20 cellular contexts compared by ENCODE assay signal in genomic region chr3:196735751-196736150, GRCh38. TPM values are rescaled to one million over a fixed set of nuclear protein-coding genes. Genes with fewer than 3 reads are reported as not detected.
DNase-seq lines count a peak whose midpoint lies in the region; ATAC-seq, FAIRE-seq and TF ChIP-seq lines count a peak whose summit lies in the region.
"Had no signal": no experiment of that assay in that cellular context is flagged by ENCODE, and none has a peak within 500 bp of the region (broad histone marks: within the 10 kb centered on the region; RNA-seq: fewer than 3 reads in every experiment).

No MANE protein-coding gene starts in this region.

- H3K36me3 ChIP-seq in HepG2 (replicated peaks in 1 of 2; ENCODE audit: control insufficient read depth in 1 of 2, insufficient read depth in 2 of 2, low read length in 2 of 2) (peaks cover 0 to 2% of the 10 kb centered on the region in 2 experiments; a peak in 1 of 5 replicates), right lobe of liver (no peaks in the 10 kb centered on the region), SJSA1 (peaks cover 8% of the 10 kb centered on the region)

- TF ChIP-seq RAD21 in HepG2 (CRISPR knock-in tag; IDR thresholded peaks at IDR 0.05), result no peak

- H3K4me2 ChIP-seq in HepG2 (ENCODE audit: low read depth, low read length), result no peak overlapping the region
- H3K4me2 ChIP-seq: SK-N-SH had no signal

- POLR2A ChIA-PET in HepG2 (lab: Yijun Ruan, JAX), result no interaction called here

- 94% methylated on average over 3 of the region's 3 CpGs for WGBS in HepG2 (ENCODE audit: low lambda C conversion rate)
- 80% methylated on average over 3 of the region's 3 CpGs for WGBS in right lobe of liver (ENCODE audit: insufficient coverage, low coverage, low lambda C conversion rate, missing lambda C conversion rate)

- H3K27ac ChIP-seq in HepG2 (ENCODE audit: extremely low read length, insufficient read depth, low read length) (no peak overlapping the region), right lobe of liver (no peak overlapping the region), SJSA1 (peak overlapping the region; percentile 51)
- H3K27ac ChIP-seq: C4-2B had no signal

- H4K20me1 ChIP-seq in HepG2 (ENCODE audit: insufficient read depth, low read length), result no peaks in the 10 kb centered on the region

- no peak overlapping the region for H3K9ac ChIP-seq in HepG2 (ENCODE audit: insufficient read depth, low read depth, low read length)
- H3K9ac ChIP-seq: SK-N-SH had no signal

- H3K27me3 ChIP-seq in HepG2 (ENCODE audit: control insufficient read depth in 1 of 2, insufficient read depth in 2 of 2, low read length in 2 of 2) (no peaks in the 10 kb centered on the region; a peak in 1 of 5 replicates), right lobe of liver (no peaks in the 10 kb centered on the region), SJSA1 (replicated peaks) (no peaks in the 10 kb centered on the region)

- peaks cover 9% of the 10 kb centered on the region for H3K79me2 ChIP-seq in HepG2 (ENCODE audit: insufficient read depth, low read length)

- H3K9me3 ChIP-seq in HepG2 (ENCODE audit: low read length), result no peaks in the 10 kb centered on the region
- no peaks in the 10 kb centered on the region for H3K9me3 ChIP-seq in right lobe of liver
- no peaks in the 10 kb centered on the region for H3K9me3 ChIP-seq in SJSA1 (replicated peaks)
- H3K9me3 ChIP-seq: Caco-2 had no signal

- TF ChIP-seq EP300 in HepG2 (IDR thresholded peaks at IDR 0.05; ENCODE audit: low read depth in 2 of 2, low read length in 2 of 2) (no peak), HepG2 (CRISPR knock-in tag; IDR thresholded peaks at IDR 0.05; ENCODE audit: borderline replicate concordance) (no peak)

- CTCF ChIA-PET in HepG2 (lab: Yijun Ruan, JAX; ENCODE audit: low intra/inter-chr PET ratio, low total read pairs), result no interaction called here

- FAIRE-seq in HepG2 (lab: Jason Lieb, UNC), result no peak

- H3K4me3 ChIP-seq in HepG2 (replicated peaks in 1 of 3; ENCODE audit: insufficient read depth in 1 of 3, low read depth in 2 of 3, low read length in 3 of 3), result no peak overlapping the region
- no peak overlapping the region for H3K4me3 ChIP-seq in right lobe of liver
- no peak overlapping the region for H3K4me3 ChIP-seq in SJSA1
- H3K4me3 ChIP-seq in fibroblast of villous mesenchyme (ENCODE audit: low read depth, low read length), result no peak overlapping the region

- TF ChIP-seq CTCF in HepG2 (CRISPR knock-in tag; IDR thresholded peaks at IDR 0.05), result no peak
- no peak for TF ChIP-seq CTCF in right lobe of liver (IDR thresholded peaks at IDR 0.05)
- TF ChIP-seq CTCF in fibroblast of villous mesenchyme (IDR thresholded peaks at IDR 0.05; ENCODE audit: insufficient read depth, low read depth, low read length), result no peak

- no peak overlapping the region for H2AFZ ChIP-seq in HepG2 (ENCODE audit: low read length)

- no peak for DNase-seq in HepG2 (ENCODE audit: low spot score)
- no peak for DNase-seq in right lobe of liver
- DNase-seq in SJSA1 (ENCODE audit: low read depth in 1 of 2, low spot score in 2 of 2), result peak in 1 of 2 experiments; percentile 73
- DNase-seq in fibroblast of villous mesenchyme (ENCODE audit: low read depth), result peak; percentile 42
- no peak for DNase-seq in NCI-H2081 treated with DMSO at 0.1 percent for 48 hours (lab: John Stamatoyannopoulos, UW)
- DNase-seq in middle frontal gyrus (ENCODE audit: extremely low spot score, low spot score), result no peak
- DNase-seq in SHP77 (lab: John Stamatoyannopoulos, UW), result no peak
- no peak for DNase-seq in NK-92 treated with Interleukin-12 subunit alpha and Interleukin-12 subunit beta, amount 100 ng/mL, for 24 hours (lab: John Stamatoyannopoulos, UW)
- DNase-seq: 8988T, Caco-2, KBM-7, NCI-H1048, NCI-H1436 treated with DMSO at 0.1 percent for 48 hours, NCI-H2029 treated with DMSO at 0.1 percent for 48 hours, NCI-H510A treated with DMSO at 0.1 percent for 48 hours, SK-N-SH, T-cell had no signal

- ATAC-seq in HepG2 (no peak), right lobe of liver (no peak)
- ATAC-seq: HCT116, Panc1, T-cell had no signal

- H3K4me1 ChIP-seq in HepG2 (ENCODE audit: insufficient read depth, low read length) (peaks cover 37% of the 10 kb centered on the region), right lobe of liver (no peaks in the 10 kb centered on the region), SJSA1 (replicated peaks) (peaks cover 9% of the 10 kb centered on the region)
- H3K4me1 ChIP-seq: Caco-2 had no signal

- BruUV-seq in HepG2 (replicated peaks; lab: Mats Ljungman, UMichigan), result no TSS peak

- no peak for TF ChIP-seq POLR2A in HepG2 (IDR thresholded peaks at IDR 0.05; ENCODE audit: insufficient read depth in 1 of 2, low read depth in 2 of 2, low read length in 2 of 2)
- TF ChIP-seq POLR2A in right lobe of liver (IDR thresholded peaks at IDR 0.05), result no peak

- intact Hi-C loops in HepG2 (cut with micrococcal nuclease; ENCODE audit: unreplicated experiment) (no loop called here), right lobe of liver (cut with DNase I) (no loop called here)

- in situ Hi-C loops in HepG2 (cut with HindIII; ENCODE audit: extremely low pct_ligation_motif_present, low pct_unique_long_range_greater_than_20kb), result no loop called here

RNA-seq across cellular contexts. Expression of gene PAK2, which starts 3.9 kb away (rescaled TPM):
- total RNA-seq in HepG2 (2016; rRNA removed; fragmentation: Illumina TruSeq; extraction: Trizol) (24.7 and 52.5 TPM in 2 replicates), right lobe of liver (10 to 100 TPM; 35.7 to 59.6 (median 42.0) TPM), fibroblast of villous mesenchyme (34.5 and 57.0 TPM in 2 replicates)
- total RNA-seq in HepG2 (2016; cell fraction: cytosol; rRNA removed; fragmentation: Illumina TruSeq; extraction: Trizol; ENCODE audit: low read depth), result 29.7 and 29.8 TPM in 2 replicates
- total RNA-seq in HepG2 (2016; cell fraction: insoluble cytoplasmic fraction; rRNA removed; fragmentation: Illumina TruSeq; extraction: Trizol), result 25.8 and 50.8 TPM in 2 replicates
- 26.7 and 27.3 TPM in 2 replicates for total RNA-seq in HepG2 (2016; cell fraction: membrane; rRNA removed; fragmentation: Illumina TruSeq; extraction: Trizol)
- 21.3 and 28.8 TPM in 2 replicates for total RNA-seq in HepG2 (2016; cell fraction: nucleus; rRNA removed; fragmentation: Illumina TruSeq; extraction: Trizol)
- polyA plus RNA-seq in HepG2 (2011; rRNA removed), result 20.7 and 23.0 TPM in 2 replicates
- polyA plus RNA-seq in HepG2 (2011; cell fraction: cytosol; rRNA removed), result 17.8 and 24.1 TPM in 2 replicates
- 6.9 and 11.2 TPM in 2 replicates for polyA plus RNA-seq in HepG2 (2011; cell fraction: nucleus; rRNA removed)
- polyA plus RNA-seq in HepG2 (2012), result 46.1 and 48.3 TPM in 2 replicates
- polyA plus RNA-seq in HepG2 (2016; cell fraction: cytosol; fragmentation: Illumina TruSeq; extraction: Trizol; ENCODE audit: low read depth), result 3.5 TPM in 2 replicates
- polyA plus RNA-seq in HepG2 (2016; cell fraction: insoluble cytoplasmic fraction; fragmentation: Illumina TruSeq; extraction: Trizol; ENCODE audit: low read depth), result 52.9 and 62.1 TPM in 2 replicates
- 13.7 and 14.3 TPM in 2 replicates for polyA plus RNA-seq in HepG2 (2016; cell fraction: membrane; fragmentation: Illumina TruSeq; extraction: Trizol; ENCODE audit: low read depth)
- 27.3 and 28.5 TPM in 2 replicates for polyA plus RNA-seq in HepG2 (2016; cell fraction: nucleus; fragmentation: Illumina TruSeq; extraction: Trizol; ENCODE audit: insufficient read depth, low read depth)
- polyA minus RNA-seq in HepG2 (2011; rRNA and poly(A)+ RNA removed; ENCODE audit: low replicate concordance), result 53.5 and 73.4 TPM in 2 replicates
- polyA minus RNA-seq in HepG2 (2011; cell fraction: cytosol; rRNA and poly(A)+ RNA removed), result 63.8 and 71.2 TPM in 2 replicates
- polyA minus RNA-seq in HepG2 (2011; cell fraction: nucleus; rRNA and poly(A)+ RNA removed), result 23.6 and 36.4 TPM in 2 replicates
- total RNA-seq in SJSA1 (2014; rRNA removed; shearing (Covaris generic)), result 19.5 and 22.4 TPM in 2 replicates

RNA-seq across cellular contexts. Expression of gene PIGX, which starts 23.6 kb away (rescaled TPM):
- total RNA-seq in HepG2 (2016; rRNA removed; fragmentation: Illumina TruSeq; extraction: Trizol) (19.2 and 21.3 TPM in 2 replicates), right lobe of liver (10 to 100 TPM in 2 of 6 experiments, 1 to 10 TPM in 4; 6.4 to 17.0 (median 7.2) TPM), fibroblast of villous mesenchyme (18.0 and 31.1 TPM in 2 replicates)
- 14.5 and 16.7 TPM in 2 replicates for total RNA-seq in HepG2 (2016; cell fraction: cytosol; rRNA removed; fragmentation: Illumina TruSeq; extraction: Trizol; ENCODE audit: low read depth)
- total RNA-seq in HepG2 (2016; cell fraction: insoluble cytoplasmic fraction; rRNA removed; fragmentation: Illumina TruSeq; extraction: Trizol), result 20.4 TPM in 2 replicates
- total RNA-seq in HepG2 (2016; cell fraction: membrane; rRNA removed; fragmentation: Illumina TruSeq; extraction: Trizol), result 21.3 and 29.5 TPM in 2 replicates
- total RNA-seq in HepG2 (2016; cell fraction: nucleus; rRNA removed; fragmentation: Illumina TruSeq; extraction: Trizol), result 13.8 and 14.2 TPM in 2 replicates
- 9.8 and 13.2 TPM in 2 replicates for polyA plus RNA-seq in HepG2 (2011; rRNA removed)
- 7.1 and 12.4 TPM in 2 replicates for polyA plus RNA-seq in HepG2 (2011; cell fraction: cytosol; rRNA removed)
- polyA plus RNA-seq in HepG2 (2011; cell fraction: nucleus; rRNA removed), result 2.3 and 2.9 TPM in 2 replicates
- 8.7 and 12.5 TPM in 2 replicates for polyA plus RNA-seq in HepG2 (2012)
- 13.7 and 19.3 TPM in 2 replicates for polyA plus RNA-seq in HepG2 (2016; cell fraction: cytosol; fragmentation: Illumina TruSeq; extraction: Trizol; ENCODE audit: low read depth)
- 18.2 and 21.5 TPM in 2 replicates for polyA plus RNA-seq in HepG2 (2016; cell fraction: insoluble cytoplasmic fraction; fragmentation: Illumina TruSeq; extraction: Trizol; ENCODE audit: low read depth)
- polyA plus RNA-seq in HepG2 (2016; cell fraction: membrane; fragmentation: Illumina TruSeq; extraction: Trizol; ENCODE audit: low read depth), result 18.3 and 23.7 TPM in 2 replicates
- polyA plus RNA-seq in HepG2 (2016; cell fraction: nucleus; fragmentation: Illumina TruSeq; extraction: Trizol; ENCODE audit: insufficient read depth, low read depth), result 17.8 and 22.2 TPM in 2 replicates
- 5.1 and 15.9 TPM in 2 replicates for polyA minus RNA-seq in HepG2 (2011; rRNA and poly(A)+ RNA removed; ENCODE audit: low replicate concordance)
- polyA minus RNA-seq in HepG2 (2011; cell fraction: cytosol; rRNA and poly(A)+ RNA removed), result 7.3 and 7.4 TPM in 2 replicates
- polyA minus RNA-seq in HepG2 (2011; cell fraction: nucleus; rRNA and poly(A)+ RNA removed), result 4.1 and 5.0 TPM in 2 replicates
- total RNA-seq in SJSA1 (2014; rRNA removed; shearing (Covaris generic)), result 32.7 and 63.1 TPM in 2 replicates

RNA-seq across cellular contexts. Expression of gene CEP19, which starts 23.7 kb away (rescaled TPM):
- total RNA-seq in HepG2 (2016; rRNA removed; fragmentation: Illumina TruSeq; extraction: Trizol), result 1.2 and 1.5 TPM in 2 replicates
- total RNA-seq in HepG2 (2016; cell fraction: cytosol; rRNA removed; fragmentation: Illumina TruSeq; extraction: Trizol; ENCODE audit: low read depth), result 0.79 and 1.0 TPM in 2 replicates
- total RNA-seq in HepG2 (2016; cell fraction: insoluble cytoplasmic fraction; rRNA removed; fragmentation: Illumina TruSeq; extraction: Trizol), result 1.6 and 1.8 TPM in 2 replicates
- 2.4 and 3.0 TPM in 2 replicates for total RNA-seq in HepG2 (2016; cell fraction: membrane; rRNA removed; fragmentation: Illumina TruSeq; extraction: Trizol)
- total RNA-seq in HepG2 (2016; cell fraction: nucleus; rRNA removed; fragmentation: Illumina TruSeq; extraction: Trizol), result 0.60 and 0.71 TPM in 2 replicates
- 0.43 and 0.48 TPM in 2 replicates for polyA plus RNA-seq in HepG2 (2011; rRNA removed)
- 0.16 and 0.23 TPM in 2 replicates for polyA plus RNA-seq in HepG2 (2011; cell fraction: cytosol; rRNA removed)
- 0.10 TPM in 1 of 2 replicates, not detected in the other for polyA plus RNA-seq in HepG2 (2011; cell fraction: nucleus; rRNA removed)
- polyA plus RNA-seq in HepG2 (2012), result 0.32 and 0.53 TPM in 2 replicates
- 0.61 and 0.97 TPM in 2 replicates for polyA plus RNA-seq in HepG2 (2016; cell fraction: cytosol; fragmentation: Illumina TruSeq; extraction: Trizol; ENCODE audit: low read depth)
- polyA plus RNA-seq in HepG2 (2016; cell fraction: insoluble cytoplasmic fraction; fragmentation: Illumina TruSeq; extraction: Trizol; ENCODE audit: low read depth), result 1.2 and 1.5 TPM in 2 replicates
- polyA plus RNA-seq in HepG2 (2016; cell fraction: membrane; fragmentation: Illumina TruSeq; extraction: Trizol; ENCODE audit: low read depth), result 1.4 and 1.9 TPM in 2 replicates
- polyA plus RNA-seq in HepG2 (2016; cell fraction: nucleus; fragmentation: Illumina TruSeq; extraction: Trizol; ENCODE audit: insufficient read depth, low read depth), result 0.63 and 0.81 TPM in 2 replicates
- polyA minus RNA-seq in HepG2 (2011; rRNA and poly(A)+ RNA removed; ENCODE audit: low replicate concordance), result 0.12 and 0.42 TPM in 2 replicates
- polyA minus RNA-seq in HepG2 (2011; cell fraction: cytosol; rRNA and poly(A)+ RNA removed), result 0.30 and 0.53 TPM in 2 replicates
- polyA minus RNA-seq in HepG2 (2011; cell fraction: nucleus; rRNA and poly(A)+ RNA removed), result 0.25 TPM in 1 of 2 replicates, not detected in the other
- under 1 TPM; 0.37 to 0.99 (median 0.51) TPM for total RNA-seq in right lobe of liver
- 2.0 and 2.5 TPM in 2 replicates for total RNA-seq in SJSA1 (2014; rRNA removed; shearing (Covaris generic))
- total RNA-seq in fibroblast of villous mesenchyme, result 1.6 and 5.2 TPM in 2 replicates
